Comparison of ENCODE assay signal across 8 cellular contexts in the genomic region with DNA sequence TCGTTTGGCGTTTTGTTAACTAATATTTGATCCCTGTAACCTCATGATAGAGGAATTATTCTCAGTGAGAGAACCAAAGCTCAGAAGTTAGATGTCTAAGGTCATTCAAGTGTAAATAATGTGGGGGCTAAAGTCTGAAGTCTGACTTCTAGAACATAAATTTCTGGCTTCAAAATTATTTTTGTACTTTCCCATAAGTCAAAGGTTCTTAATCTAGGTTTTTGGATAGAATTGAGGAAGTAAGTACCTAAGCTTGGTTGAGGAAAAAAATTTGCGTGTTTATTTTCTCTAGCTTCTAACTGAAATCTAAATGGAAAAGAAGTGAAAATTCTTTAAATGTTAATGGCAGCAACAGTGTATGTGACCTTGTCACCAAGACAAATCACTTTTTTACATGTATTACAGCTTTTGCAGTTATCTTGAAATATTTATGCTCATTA. TPM values are rescaled to one million over a fixed set of nuclear protein-coding genes. Genes with fewer than 3 reads are reported as not detected.
A peak's percentile ranks its signal among the peaks of the same experiment; 100 is the strongest.
DNase-seq lines count a peak whose midpoint lies in the region; ATAC-seq and TF ChIP-seq lines count a peak whose summit lies in the region.

No MANE protein-coding gene starts in this region.

- peaks cover 6 to 40% (median 15%) of the 10 kb centered on the region in 4 donors for H3K4me1 ChIP-seq in transverse colon

- peak; percentile 37 for ATAC-seq in left lobe of liver

- H3K36me3 Mint-ChIP-seq in activated naive CD4-positive, alpha-beta T cell treated with anti-CD3 and anti-CD28 coated beads, Interleukin-2, amount 50 U/mL, for 24 hours = peaks cover 9% of the 10 kb centered on the region
- H3K36me3 Mint-ChIP-seq in activated T-helper 2 cell treated with anti-CD3 and anti-CD28 coated beads, Interferon-gamma antibody, Interleukin-2, Interleukin-4, amounts not matched to agents 10 μg/mL and 5 μg/mL and 100 μg/mL, durations not matched to agents 14 hours and 24 hours and 36 hours (ENCODE audit: low read depth) = peaks cover 35% of the 10 kb centered on the region

- TF ChIP-seq EP300 in transverse colon (IDR thresholded peaks at IDR 0.05; ENCODE audit: low read depth) = no peak

- H3K4me3 ChIP-seq in transverse colon = peak overlapping the region in 2 of 4 donors; percentile 60 to 66

- in situ Hi-C loops in transverse colon (cut with MboI; ENCODE audit: low pct_ligation_motif_present in 1 of 4, low pct_unique_long_range_greater_than_20kb in 1 of 4, low sequenced_read_pairs in 3 of 4) = no loop called here

- H3K27me3 Mint-ChIP-seq in activated naive CD4-positive, alpha-beta T cell treated with anti-CD3 and anti-CD28 coated beads, Interleukin-2, amount 50 U/mL, for 24 hours = no peaks in the 10 kb centered on the region
- H3K27me3 Mint-ChIP-seq in activated T-helper 2 cell treated with anti-CD3 and anti-CD28 coated beads, Interferon-gamma antibody, Interleukin-2, Interleukin-4, amounts not matched to agents 10 μg/mL and 5 μg/mL and 100 μg/mL, durations not matched to agents 14 hours and 24 hours and 36 hours (ENCODE audit: low read depth) = no peaks in the 10 kb centered on the region

- peak overlapping the region; percentile 93 to 95 (median 94) for H3K27ac ChIP-seq in transverse colon

- no peak for DNase-seq in activated naive CD4-positive, alpha-beta T cell treated with anti-CD3 and anti-CD28 coated beads, Interleukin-2, amount 50 U/mL, for 16 hours
- no peak for DNase-seq in activated T-helper 2 cell treated with anti-CD3 and anti-CD28 coated beads, Interferon-gamma antibody, Interleukin-2, Interleukin-4, amounts not matched to agents 10 μg/mL and 5 μg/mL and 100 μg/mL, durations not matched to agents 14 hours and 24 hours and 36 hours (ENCODE audit: low spot score)
- DNase-seq in left lobe of liver (ENCODE audit: low spot score) (no peak), transverse colon (no peak), cortex of kidney (lab: John Stamatoyannopoulos, UW) (no peak), glomerular visceral epithelial cell (ENCODE audit: extremely low spot score) (no peak)
- no peak for DNase-seq in stimulated activated CD4-positive, alpha-beta T cell treated with anti-CD3 and anti-CD28 coated beads, Interleukin-2, amount 100 ng/mL, for 48 hours

- H3K36me3 ChIP-seq in transverse colon = no peaks in the 10 kb centered on the region

- TF ChIP-seq CTCF in transverse colon (IDR thresholded peaks at IDR 0.05) = no peak

- no peaks in the 10 kb centered on the region for H3K27me3 ChIP-seq in transverse colon

- peak overlapping the region; percentile 20 for H3K27ac Mint-ChIP-seq in activated naive CD4-positive, alpha-beta T cell treated with anti-CD3 and anti-CD28 coated beads, Interleukin-2, amount 50 U/mL, for 24 hours
- H3K27ac Mint-ChIP-seq in activated T-helper 2 cell treated with anti-CD3 and anti-CD28 coated beads, Interferon-gamma antibody, Interleukin-2, Interleukin-4, amounts not matched to agents 10 μg/mL and 5 μg/mL and 100 μg/mL, durations not matched to agents 14 hours and 24 hours and 36 hours = no peak overlapping the region

- H3K4me1 Mint-ChIP-seq in activated naive CD4-positive, alpha-beta T cell treated with anti-CD3 and anti-CD28 coated beads, Interleukin-2, amount 50 U/mL, for 24 hours = peaks cover 39% of the 10 kb centered on the region
- H3K4me1 Mint-ChIP-seq in activated T-helper 2 cell treated with anti-CD3 and anti-CD28 coated beads, Interferon-gamma antibody, Interleukin-2, Interleukin-4, amounts not matched to agents 10 μg/mL and 5 μg/mL and 100 μg/mL, durations not matched to agents 14 hours and 24 hours and 36 hours (ENCODE audit: low read depth) = peaks cover 24% of the 10 kb centered on the region

- no peaks in the 10 kb centered on the region for H3K9me3 Mint-ChIP-seq in activated naive CD4-positive, alpha-beta T cell treated with anti-CD3 and anti-CD28 coated beads, Interleukin-2, amount 50 U/mL, for 24 hours
- H3K9me3 Mint-ChIP-seq in activated T-helper 2 cell treated with anti-CD3 and anti-CD28 coated beads, Interferon-gamma antibody, Interleukin-2, Interleukin-4, amounts not matched to agents 10 μg/mL and 5 μg/mL and 100 μg/mL, durations not matched to agents 14 hours and 24 hours and 36 hours = no peaks in the 10 kb centered on the region

- TF ChIP-seq POLR2A in transverse colon (IDR thresholded peaks at IDR 0.05) = no peak

- intact Hi-C loops in activated T-helper 2 cell treated with anti-CD3 and anti-CD28 coated beads, Interferon-gamma antibody, Interleukin-2, Interleukin-4, amounts not matched to agents 10 μg/mL and 5 μg/mL and 100 μg/mL, durations not matched to agents 14 hours and 24 hours and 36 hours (cut with micrococcal nuclease) = loop anchor here (5.0 kb wide), 2 partner anchors 181 to 316 kb away; a partner anchor contains a TSS
- intact Hi-C loops in transverse colon (cut with DNase I; ENCODE audit: low total_unique reads) = loop anchor here (10.0 kb wide), 1 partner anchor 1258 kb away; no protein-coding TSS in a partner anchor

- no peaks in the 10 kb centered on the region for H3K9me3 ChIP-seq in transverse colon

- WGBS in transverse colon (ENCODE audit: low coverage in 1 of 2), 2 donors = 23 to 24% methylated on average over 3 of the region's 3 CpGs

- peak overlapping the region; percentile 99 for H3K4me3 Mint-ChIP-seq in activated naive CD4-positive, alpha-beta T cell treated with anti-CD3 and anti-CD28 coated beads, Interleukin-2, amount 50 U/mL, for 24 hours
- H3K4me3 Mint-ChIP-seq in activated T-helper 2 cell treated with anti-CD3 and anti-CD28 coated beads, Interferon-gamma antibody, Interleukin-2, Interleukin-4, amounts not matched to agents 10 μg/mL and 5 μg/mL and 100 μg/mL, durations not matched to agents 14 hours and 24 hours and 36 hours (ENCODE audit: low read depth) = peak overlapping the region; percentile 95

RNA-seq across cellular contexts. Expression of a gene that starts 2.3 kb away (rescaled TPM):
- total RNA-seq in activated T-helper 2 cell treated with anti-CD3 and anti-CD28 coated beads, Interferon-gamma antibody, Interleukin-2, Interleukin-4, amounts not matched to agents 10 μg/mL and 5 μg/mL and 100 μg/mL, durations not matched to agents 14 hours and 24 hours and 36 hours = 99.4 and 102 TPM in 2 replicates
- total RNA-seq in left lobe of liver = 67.1 TPM
- 10 to 100 TPM; 13.5 to 58.1 (median 39.6) TPM for total RNA-seq in transverse colon

RNA-seq across cellular contexts. Expression of a gene that starts 6.6 kb away (rescaled TPM):
- total RNA-seq in activated T-helper 2 cell treated with anti-CD3 and anti-CD28 coated beads, Interferon-gamma antibody, Interleukin-2, Interleukin-4, amounts not matched to agents 10 μg/mL and 5 μg/mL and 100 μg/mL, durations not matched to agents 14 hours and 24 hours and 36 hours = 0.02 TPM in 1 of 2 replicates, not detected in the other
- total RNA-seq in left lobe of liver = not detected
- total RNA-seq in transverse colon = not detected
